Comparison of ENCODE assay signal across 26 cellular contexts in the genomic region with DNA sequence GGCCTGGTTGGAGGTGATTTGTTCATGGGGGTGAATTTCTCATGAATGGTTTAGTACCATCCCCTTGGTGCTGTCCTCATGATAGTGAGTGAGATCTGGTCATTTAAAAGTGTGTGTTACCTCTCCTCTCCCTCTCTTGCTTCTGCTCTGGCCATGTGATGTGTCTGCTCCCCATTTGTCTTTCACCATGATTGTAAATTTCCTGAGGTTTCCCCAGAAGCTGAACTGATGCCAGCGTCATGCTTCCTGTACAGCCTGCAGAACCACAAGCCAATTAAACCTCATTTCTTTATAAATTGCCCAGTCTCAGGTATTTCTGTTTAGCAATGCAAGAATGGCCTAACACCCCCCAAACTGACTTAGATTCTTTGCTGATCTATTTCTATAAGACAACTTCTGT.
"Had no signal": no experiment of that assay in that cellular context is flagged by ENCODE, and none has a peak within 500 bp of the region (broad histone marks: within the 10 kb centered on the region; RNA-seq: fewer than 3 reads in every experiment).

No MANE protein-coding gene starts in this region.

- H3K27me3 ChIP-seq: brain microvascular endothelial cell, SJCRH30 had no signal

- H3K4me1 ChIP-seq: SJCRH30 had no signal

- H3K27ac Mint-ChIP-seq: activated CD4-positive, alpha-beta memory T cell treated with anti-CD3 and anti-CD28 coated beads for 36 hours; activated naive CD4-positive, alpha-beta T cell treated with anti-CD3 and anti-CD28 coated beads for 36 hours; activated naive CD4-positive, alpha-beta T cell treated with anti-CD3 and anti-CD28 coated beads, Interleukin-2, amount 50 U/mL, for 72 hours; activated T-cell treated with anti-CD3 and anti-CD28 coated beads, Interleukin-2, amount 50 U/mL, for 24 hours had no signal

- H3K4me2 ChIP-seq: KMS-11 had no signal

- H3K4me3 ChIP-seq: SJCRH30, SK-N-MC had no signal

- H3K27me3 Mint-ChIP-seq: activated CD4-positive, alpha-beta memory T cell treated with anti-CD3 and anti-CD28 coated beads for 36 hours; activated CD4-positive, alpha-beta T cell treated with anti-CD3 and anti-CD28 coated beads, Interleukin-2, amount 10 ng/mL, durations not matched to agents 24 days and 14 days; activated T-cell treated with anti-CD3 and anti-CD28 coated beads, Interleukin-2, amount 50 U/mL, for 24 hours had no signal

- H3K36me3 ChIP-seq: brain microvascular endothelial cell, SJCRH30 had no signal

- DNase-seq: activated CD4-positive, alpha-beta memory T cell treated with anti-CD3 and anti-CD28 coated beads for 36 hours; activated CD4-positive, alpha-beta T cell treated with anti-CD3 and anti-CD28 coated beads, Interleukin-2, amount 10 ng/mL, durations not matched to agents 24 days and 14 days; activated gamma-delta T cell treated with Interleukin-2 at 50 U/mL for 16 hours; activated naive CD4-positive, alpha-beta T cell treated with anti-CD3 and anti-CD28 coated beads for 36 hours; activated T-cell treated with anti-CD3 and anti-CD28 coated beads, Interleukin-2, amount 50 U/mL, for 24 hours; amniotic stem cell; aorta; brain microvascular endothelial cell; central memory CD4-positive, alpha-beta T cell; NCI-H1092 treated with DMSO at 0.1 percent for 48 hours; NCI-H1417; NCI-H146; NCI-H187 treated with DMSO at 0.1 percent for 48 hours; NCI-H2081; NCI-H226; NCI-H446 treated with DMSO at 0.1 percent for 48 hours; NCI-H524; SHP77; SJCRH30; T-helper 2 cell; T-helper 9 cell had no signal

- FAIRE-seq: TTC549 had no signal

- ATAC-seq: activated naive CD4-positive, alpha-beta T cell treated with anti-CD3 and anti-CD28 coated beads, Interleukin-2, amount 50 U/mL, for 72 hours; Panc1 had no signal

- H3K27ac ChIP-seq: brain microvascular endothelial cell, KMS-11, SJCRH30, SK-N-MC had no signal

- H3K9ac ChIP-seq: KMS-11 had no signal

- H3K9me3 ChIP-seq: SJCRH30 had no signal

- H3K4me3 Mint-ChIP-seq: activated CD4-positive, alpha-beta memory T cell treated with anti-CD3 and anti-CD28 coated beads for 36 hours; activated CD4-positive, alpha-beta T cell treated with anti-CD3 and anti-CD28 coated beads, Interleukin-2, amount 10 ng/mL, durations not matched to agents 24 days and 14 days; activated naive CD4-positive, alpha-beta T cell treated with anti-CD3 and anti-CD28 coated beads for 36 hours; activated T-cell treated with anti-CD3 and anti-CD28 coated beads, Interleukin-2, amount 50 U/mL, for 24 hours had no signal
